In genomic region chr15:89021886-89022285, GRCh38 we compare ENCODE assay signal across 8 cellular contexts.
DNase-seq lines count a peak whose midpoint lies in the region; ATAC-seq and TF ChIP-seq lines count a peak whose summit lies in the region.
"Not testable (repeated sequence)": the region's sequence is repeated elsewhere in the genome, so short reads cannot be mapped to it uniquely, and the experiment has no call there.

No MANE protein-coding gene starts in this region.

- H3K9me3 ChIP-seq in BLaER1 treated with 17β-estradiol and CSF1 and Interleukin-3, amounts not matched to agents 10 nM and 100 nM (replicated peaks in 1 of 11), result peaks cover 3 to 22% (median 15%) of the 10 kb centered on the region in 11 experiments; a peak in 14 of 22 replicates
- H3K9me3 ChIP-seq in adipocyte (ENCODE audit: control insufficient read depth, low read length) (peaks cover 12% of the 10 kb centered on the region), heart left ventricle (peaks cover 0 to 24% (median 0%) of the 10 kb centered on the region in 12 donors)
- not testable (repeated sequence) for H3K9me3 ChIP-seq in lower lobe of right lung, sigmoid colon, thoracic aorta, upper lobe of right lung

- H3K4me3 ChIP-seq in BLaER1 treated with 17β-estradiol and CSF1 and Interleukin-3, amounts not matched to agents 10 nM and 100 nM; adipocyte (ENCODE audit: low read length); heart left ventricle; lower lobe of right lung; sigmoid colon; upper lobe of right lung: not testable (repeated sequence)
- peak overlapping the region; percentile 27 for H3K4me3 ChIP-seq in thoracic aorta

- H3K36me3 ChIP-seq in BLaER1 treated with 17β-estradiol and CSF1 and Interleukin-3, amounts not matched to agents 10 nM and 100 nM; adipocyte (ENCODE audit: control insufficient read depth, insufficient read depth, low read length, severe bottlenecking); heart left ventricle; lower lobe of right lung; sigmoid colon; thoracic aorta; upper lobe of right lung: not testable (repeated sequence)

- H3K4me2 ChIP-seq in BLaER1 treated with 17β-estradiol and CSF1 and Interleukin-3, amounts not matched to agents 10 nM and 100 nM, result peak overlapping the region; percentile 44 to 77 (median 59); a peak in 16 of 22 replicates

- not testable (repeated sequence) for ATAC-seq in heart left ventricle; lower lobe of right lung; thoracic aorta (ENCODE audit: insufficient number of reproducible peaks, low FRiP score, low read depth); upper lobe of right lung

- not testable (repeated sequence) for H3K27ac ChIP-seq in BLaER1 treated with 17β-estradiol and CSF1 and Interleukin-3, amounts not matched to agents 10 nM and 100 nM
- H3K27ac ChIP-seq in heart left ventricle (peak overlapping the region in 7 of 12 donors; percentile 5 to 71 (median 50)), lower lobe of right lung (peak overlapping the region; percentile 13), sigmoid colon (peak overlapping the region; percentile 40 to 86 (median 61)), thoracic aorta (peak overlapping the region; percentile 94 to 98), upper lobe of right lung (peak overlapping the region; percentile 51)

- TF ChIP-seq EP300 in sigmoid colon (IDR thresholded peaks at IDR 0.05), result not testable (repeated sequence)

- not testable (repeated sequence) for H3K27me3 ChIP-seq in BLaER1 treated with 17β-estradiol and CSF1 and Interleukin-3, amounts not matched to agents 10 nM and 100 nM; adipocyte (replicated peaks; ENCODE audit: control insufficient read depth, insufficient read depth, low read length); heart left ventricle; lower lobe of right lung (ENCODE audit: low read depth); sigmoid colon; thoracic aorta (replicated peaks; ENCODE audit: insufficient read depth); upper lobe of right lung

- WGBS in heart left ventricle, 4 donors, result 55 to 64% (median 61%) methylated on average over 8 of the region's 8 CpGs
- 86 to 89% methylated on average over 8 of the region's 8 CpGs for WGBS in sigmoid colon, 2 donors

- H3K4me1 ChIP-seq in BLaER1 treated with 17β-estradiol and CSF1 and Interleukin-3, amounts not matched to agents 10 nM and 100 nM, result peaks cover 23 to 49% (median 42%) of the 10 kb centered on the region in 10 experiments
- H3K4me1 ChIP-seq in adipocyte (ENCODE audit: control insufficient read depth, insufficient read depth, low read length) (peaks cover 56% of the 10 kb centered on the region), heart left ventricle (peaks cover 3 to 42% (median 25%) of the 10 kb centered on the region in 12 donors), lower lobe of right lung (peaks cover 35% of the 10 kb centered on the region), sigmoid colon (peaks cover 0 to 36% (median 15%) of the 10 kb centered on the region in 4 donors), thoracic aorta (ENCODE audit: control insufficient read depth in 1 of 2, low read depth in 2 of 2) (peaks cover 51 to 77% of the 10 kb centered on the region in 2 donors), upper lobe of right lung (peaks cover 44% of the 10 kb centered on the region)

- H3K27ac Mint-ChIP-seq in dendritic cell treated with granulocyte-macrophage colony-stimulating factor and Interleukin-4, amounts not matched to agents 40 ng/mL and 50 ng/mL, for 4 days, result peak overlapping the region; percentile 74

- H3K36me3 Mint-ChIP-seq in dendritic cell treated with granulocyte-macrophage colony-stimulating factor and Interleukin-4, amounts not matched to agents 40 ng/mL and 50 ng/mL, for 4 days (ENCODE audit: low read depth), result not testable (repeated sequence)

- peaks cover 14% of the 10 kb centered on the region for H3K27me3 Mint-ChIP-seq in dendritic cell treated with granulocyte-macrophage colony-stimulating factor and Interleukin-4, amounts not matched to agents 40 ng/mL and 50 ng/mL, for 4 days

- H3K4me3 Mint-ChIP-seq in dendritic cell treated with granulocyte-macrophage colony-stimulating factor and Interleukin-4, amounts not matched to agents 40 ng/mL and 50 ng/mL, for 4 days, result not testable (repeated sequence)

- H3K9ac ChIP-seq in BLaER1 treated with 17β-estradiol and CSF1 and Interleukin-3, amounts not matched to agents 10 nM and 100 nM, result not testable (repeated sequence)
- H3K9ac ChIP-seq in adipocyte (ENCODE audit: low read length), result peak overlapping the region; percentile 50

- H3K4me1 Mint-ChIP-seq in dendritic cell treated with granulocyte-macrophage colony-stimulating factor and Interleukin-4, amounts not matched to agents 40 ng/mL and 50 ng/mL, for 4 days (ENCODE audit: low read depth), result peaks cover 52% of the 10 kb centered on the region

- intact Hi-C loops in dendritic cell treated with granulocyte-macrophage colony-stimulating factor and Interleukin-4, amounts not matched to agents 40 ng/mL and 50 ng/mL, for 4 days (cut with micrococcal nuclease); lower lobe of right lung (cut with DNase I); sigmoid colon (cut with DNase I); upper lobe of right lung (cut with DNase I): not testable (repeated sequence)
- intact Hi-C loops in heart left ventricle (cut with DNase I), result loop anchor here in 1 of 10 donors (10.0 kb wide), 1 partner anchor 63 kb away; the partner anchor contains the start of gene ABHD2

- not testable (repeated sequence) for TF ChIP-seq CTCF in heart left ventricle (IDR thresholded peaks at IDR 0.05); lower lobe of right lung (IDR thresholded peaks at IDR 0.05); sigmoid colon (IDR thresholded peaks at IDR 0.05); thoracic aorta (IDR thresholded peaks at IDR 0.05); upper lobe of right lung (IDR thresholded peaks at IDR 0.05)

- not testable (repeated sequence) for H4K20me1 ChIP-seq in BLaER1 treated with 17β-estradiol and CSF1 and Interleukin-3, amounts not matched to agents 10 nM and 100 nM

- H3K9me3 Mint-ChIP-seq in dendritic cell treated with granulocyte-macrophage colony-stimulating factor and Interleukin-4, amounts not matched to agents 40 ng/mL and 50 ng/mL, for 4 days, result not testable (repeated sequence)

- not testable (repeated sequence) for DNase-seq in adipocyte (ENCODE audit: low read depth); heart left ventricle; lower lobe of right lung; sigmoid colon; thoracic aorta (ENCODE audit: low spot score)
- peak; percentile 27 for DNase-seq in upper lobe of right lung

- TF ChIP-seq POLR2A in heart left ventricle (IDR thresholded peaks at IDR 0.05); sigmoid colon (IDR thresholded peaks at IDR 0.05): not testable (repeated sequence)
